ENCODE assay signal across 26 cellular contexts in the genomic region with DNA sequence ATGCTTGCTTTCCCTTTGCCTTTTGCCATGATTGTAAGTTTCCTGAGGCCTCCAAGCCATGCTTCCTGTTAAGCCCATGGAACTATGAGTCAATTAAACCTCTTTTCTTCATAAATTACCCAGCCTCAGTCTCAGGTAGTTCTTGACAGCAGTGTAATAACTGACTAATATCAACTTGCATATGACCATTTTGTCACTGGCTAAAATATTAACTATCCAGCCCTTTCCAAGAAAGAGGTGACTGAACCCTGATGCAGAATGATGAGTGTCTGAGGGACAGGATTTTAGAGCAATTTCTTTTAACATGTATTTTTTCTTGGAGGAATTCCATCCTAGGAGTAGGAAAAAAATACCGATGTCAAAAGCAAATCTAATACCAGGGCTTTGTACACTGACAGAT.
DNase-seq lines count a peak whose midpoint lies in the region; ATAC-seq, FAIRE-seq and TF ChIP-seq lines count a peak whose summit lies in the region.
"Had no signal": no experiment of that assay in that cellular context is flagged by ENCODE, and none has a peak within 500 bp of the region (broad histone marks: within the 10 kb centered on the region; RNA-seq: fewer than 3 reads in every experiment).

No MANE protein-coding gene starts in this region.

- no peaks in the 10 kb centered on the region for H3K9me3 ChIP-seq in liver (ENCODE audit: control insufficient read depth in 4 of 4, low read length in 3 of 4)
- peaks cover 40% of the 10 kb centered on the region for H3K9me3 ChIP-seq in HepG2 (ENCODE audit: low read length)
- no peaks in the 10 kb centered on the region for H3K9me3 ChIP-seq in right lobe of liver
- no peaks in the 10 kb centered on the region for H3K9me3 ChIP-seq in SK-N-SH
- H3K9me3 ChIP-seq: A549 had no signal

- H3K9ac ChIP-seq in liver (ENCODE audit: low read depth in 1 of 2, low read length in 2 of 2) = no peak overlapping the region
- no peak overlapping the region for H3K9ac ChIP-seq in HepG2 (ENCODE audit: insufficient read depth, low read depth, low read length)
- no peak overlapping the region for H3K9ac ChIP-seq in SK-N-SH
- H3K9ac ChIP-seq: BLaER1 treated with 17β-estradiol and CSF1 and Interleukin-3, amounts not matched to agents 10 nM and 100 nM had no signal

- H3K79me2 ChIP-seq in HepG2 (ENCODE audit: insufficient read depth, low read length) (no peaks in the 10 kb centered on the region), SK-N-SH (ENCODE audit: insufficient read depth) (no peaks in the 10 kb centered on the region)

- TF ChIP-seq CTCF in liver (IDR thresholded peaks at IDR 0.05; ENCODE audit: low read depth, low read length, missing input control) (no peak), HepG2 (CRISPR knock-in tag; IDR thresholded peaks at IDR 0.05) (no peak), right lobe of liver (IDR thresholded peaks at IDR 0.05) (no peak), SK-N-SH (IDR thresholded peaks at IDR 0.05) (no peak)

- H3K27me3 ChIP-seq in liver (ENCODE audit: control insufficient read depth in 4 of 4, insufficient read depth in 4 of 4, low read length in 3 of 4) (no peaks in the 10 kb centered on the region), HepG2 (ENCODE audit: control insufficient read depth in 1 of 2, insufficient read depth in 2 of 2, low read length in 2 of 2) (no peaks in the 10 kb centered on the region), right lobe of liver (no peaks in the 10 kb centered on the region), SK-N-SH (ENCODE audit: insufficient read depth) (no peaks in the 10 kb centered on the region)
- H3K27me3 ChIP-seq: BLaER1 treated with 17β-estradiol and CSF1 and Interleukin-3, amounts not matched to agents 10 nM and 100 nM had no signal

- H2AFZ ChIP-seq in HepG2 (ENCODE audit: low read length) (no peak overlapping the region), SK-N-SH (ENCODE audit: low read depth) (no peak overlapping the region)

- TF ChIP-seq RAD21 in liver (IDR thresholded peaks at IDR 0.05) = no peak
- TF ChIP-seq RAD21 in HepG2 (CRISPR knock-in tag; IDR thresholded peaks at IDR 0.05) = no peak
- TF ChIP-seq RAD21 in SK-N-SH (IDR thresholded peaks at IDR 0.05; ENCODE audit: low read length) = no peak

- in situ Hi-C loops in HepG2 (cut with HindIII; ENCODE audit: extremely low pct_ligation_motif_present, low pct_unique_long_range_greater_than_20kb) = no loop called here

- ATAC-seq in HepG2 (no peak), right lobe of liver (peak; percentile 40 to 60 (median 48))
- ATAC-seq: A549, GM12878 had no signal

- H3F3A ChIP-seq in SK-N-SH (replicated peaks; ENCODE audit: insufficient read depth) = peaks cover 7% of the 10 kb centered on the region

- TF ChIP-seq POLR2A in HepG2 (IDR thresholded peaks at IDR 0.05; ENCODE audit: insufficient read depth in 1 of 2, low read depth in 2 of 2, low read length in 2 of 2) = no peak
- TF ChIP-seq POLR2A in right lobe of liver (IDR thresholded peaks at IDR 0.05) = no peak

- 23% methylated on average over 1 of the region's 1 CpG for WGBS in liver
- WGBS in HepG2 (ENCODE audit: low lambda C conversion rate) = 0% methylated on average over 1 of the region's 1 CpG
- 21% methylated on average over 1 of the region's 1 CpG for WGBS in right lobe of liver (ENCODE audit: insufficient coverage, low coverage, low lambda C conversion rate, missing lambda C conversion rate)
- 69% methylated on average over 1 of the region's 1 CpG for WGBS in SK-N-SH (ENCODE audit: low lambda C conversion rate)

- intact Hi-C loops in HepG2 (cut with micrococcal nuclease; ENCODE audit: unreplicated experiment) (no loop called here), right lobe of liver (cut with DNase I) (no loop called here)

- no peak for FAIRE-seq in HepG2 (lab: Jason Lieb, UNC)
- peak; percentile 5 for FAIRE-seq in urothelium cell line (lab: Jason Lieb, UNC)
- FAIRE-seq: A549, GM12878, GM12892, GM18507, GM19239 had no signal

- BruUV-seq in HepG2 (replicated peaks; lab: Mats Ljungman, UMichigan) = no TSS peak

- no peaks in the 10 kb centered on the region for H3K9me2 ChIP-seq in SK-N-SH

- H3K36me3 ChIP-seq in liver (ENCODE audit: control insufficient read depth in 4 of 4, insufficient read depth in 3 of 4, low read depth in 1 of 4, low read length in 3 of 4) (no peaks in the 10 kb centered on the region), HepG2 (replicated peaks in 1 of 2; ENCODE audit: control insufficient read depth in 1 of 2, insufficient read depth in 2 of 2, low read length in 2 of 2) (no peaks in the 10 kb centered on the region), right lobe of liver (no peaks in the 10 kb centered on the region), SK-N-SH (replicated peaks in 1 of 2; ENCODE audit: control insufficient read depth in 1 of 2, insufficient read depth in 2 of 2, low read length in 1 of 2) (no peaks in the 10 kb centered on the region)
- H3K36me3 ChIP-seq: BLaER1 treated with 17β-estradiol and CSF1 and Interleukin-3, amounts not matched to agents 10 nM and 100 nM had no signal

- H3K4me2 ChIP-seq in HepG2 (ENCODE audit: low read depth, low read length) (no peak overlapping the region), SK-N-SH (no peak overlapping the region)
- H3K4me2 ChIP-seq: A549; BLaER1 treated with 17β-estradiol and CSF1 and Interleukin-3, amounts not matched to agents 10 nM and 100 nM had no signal

- no peak for TF ChIP-seq EP300 in HepG2 (IDR thresholded peaks at IDR 0.05; ENCODE audit: low read depth in 2 of 2, low read length in 2 of 2)
- no peak for TF ChIP-seq EP300 in HepG2 (CRISPR knock-in tag; IDR thresholded peaks at IDR 0.05; ENCODE audit: borderline replicate concordance)
- TF ChIP-seq EP300 in SK-N-SH (IDR thresholded peaks at IDR 0.05; ENCODE audit: borderline replicate concordance in 1 of 2, low read depth in 1 of 2, low read length in 1 of 2) = no peak

- H4K20me1 ChIP-seq in HepG2 (ENCODE audit: insufficient read depth, low read length) (no peaks in the 10 kb centered on the region), SK-N-SH (ENCODE audit: insufficient read depth) (no peaks in the 10 kb centered on the region)
- H4K20me1 ChIP-seq: BLaER1 treated with 17β-estradiol and CSF1 and Interleukin-3, amounts not matched to agents 10 nM and 100 nM had no signal

- H3K4me3 ChIP-seq in liver (ENCODE audit: low read depth in 1 of 3, low read length in 3 of 3) = no peak overlapping the region
- no peak overlapping the region for H3K4me3 ChIP-seq in HepG2 (replicated peaks in 1 of 3; ENCODE audit: insufficient read depth in 1 of 3, low read depth in 2 of 3, low read length in 3 of 3)
- no peak overlapping the region for H3K4me3 ChIP-seq in right lobe of liver
- H3K4me3 ChIP-seq in SK-N-SH (ENCODE audit: low read depth in 2 of 2, low read length in 1 of 2) = no peak overlapping the region
- H3K4me3 ChIP-seq: A549; BLaER1 treated with 17β-estradiol and CSF1 and Interleukin-3, amounts not matched to agents 10 nM and 100 nM; GM12878 had no signal

- H3K4me1 ChIP-seq in liver (ENCODE audit: control insufficient read depth in 4 of 4, insufficient read depth in 4 of 4, low read length in 3 of 4) (peaks cover 3 to 34% (median 23%) of the 10 kb centered on the region in 4 donors), HepG2 (ENCODE audit: insufficient read depth, low read length) (no peaks in the 10 kb centered on the region), right lobe of liver (peaks cover 0 to 22% (median 5%) of the 10 kb centered on the region in 4 donors), SK-N-SH (ENCODE audit: control insufficient read depth in 1 of 2, insufficient read depth in 2 of 2, low read depth in 1 of 2, low read length in 1 of 2) (peaks cover 0 to 6% of the 10 kb centered on the region in 2 experiments; a peak in 2 of 4 replicates)
- H3K4me1 ChIP-seq: A549 had no signal

- CTCF ChIA-PET in HepG2 (lab: Yijun Ruan, JAX; ENCODE audit: low intra/inter-chr PET ratio, low total read pairs) = no interaction called here
- CTCF ChIA-PET in SK-N-SH (lab: Yijun Ruan, JAX) = no interaction called here

- POLR2A ChIA-PET in HepG2 (lab: Yijun Ruan, JAX) = no interaction called here
- POLR2A ChIA-PET in SK-N-SH (lab: Yijun Ruan, JAX) = no interaction called here

- DNase-seq in HepG2 (ENCODE audit: low spot score) = no peak
- no peak for DNase-seq in right lobe of liver
- no peak for DNase-seq in urothelium cell line (ENCODE audit: low spot score)
- no peak for DNase-seq in SK-N-SH
- DNase-seq in NCI-H128 (lab: John Stamatoyannopoulos, UW; ENCODE audit: unreplicated experiment) = no peak
- DNase-seq: AML-193; CD4-positive, alpha-beta memory T cell; CD4-positive, CD25-positive, alpha-beta regulatory T cell; CD8-positive, alpha-beta memory T cell; COR-L47; DMS 273 treated with DMSO at 0.1 percent for 48 hours; DMS153; DMS53; DMS79; DND-41; EL; GDM1 had no signal

- H3K27ac ChIP-seq in liver (ENCODE audit: low read depth in 1 of 2, low read length in 2 of 2) (peak overlapping the region; percentile 50 to 51), HepG2 (ENCODE audit: extremely low read length, insufficient read depth, low read length) (no peak overlapping the region), right lobe of liver (peak overlapping the region in 1 of 3 donors; percentile 55), SK-N-SH (ENCODE audit: low read depth in 2 of 2, low read length in 1 of 2) (no peak overlapping the region)
- H3K27ac ChIP-seq: 22Rv1; A549; BLaER1 treated with 17β-estradiol and CSF1 and Interleukin-3, amounts not matched to agents 10 nM and 100 nM; C4-2B had no signal

TF ChIP-seq in liver, 16 proteins besides CTCF, POLR2A, EP300 and RAD21:
- TF ChIP-seq FOXA1 (IDR thresholded peaks at IDR 0.05) = no peak
- no peak for TF ChIP-seq FOXA2 (IDR thresholded peaks at IDR 0.05)
- no peak for TF ChIP-seq JUND (IDR thresholded peaks at IDR 0.05)
- TF ChIP-seq, protein P1, sequence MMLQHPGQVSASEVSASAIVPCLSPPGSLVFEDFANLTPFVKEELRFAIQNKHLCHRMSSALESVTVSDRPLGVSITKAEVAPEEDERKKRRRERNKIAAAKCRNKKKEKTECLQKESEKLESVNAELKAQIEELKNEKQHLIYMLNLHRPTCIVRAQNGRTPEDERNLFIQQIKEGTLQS (IDR thresholded peaks at IDR 0.05) = no peak

TF ChIP-seq in HepG2, 621 proteins besides CTCF, POLR2A, EP300 and RAD21 (continues in another document):
- no peak for TF ChIP-seq ZNF780A (CRISPR knock-in tag; IDR thresholded peaks at IDR 0.05)
- no peak for TF ChIP-seq KAT7 (CRISPR knock-in tag; IDR thresholded peaks at IDR 0.05; ENCODE audit: borderline replicate concordance)
- no peak for TF ChIP-seq RORA (CRISPR knock-in tag; IDR thresholded peaks at IDR 0.05)
- no peak for TF ChIP-seq SNRNP70 (IDR thresholded peaks at IDR 0.05; ENCODE audit: low read depth, low read length)
- TF ChIP-seq SMAD1 (CRISPR knock-in tag; IDR thresholded peaks at IDR 0.05; ENCODE audit: borderline replicate concordance, low read depth) = no peak

TF ChIP-seq in SK-N-SH, 30 proteins besides CTCF, POLR2A, EP300 and RAD21 (continues in another document):
- TF ChIP-seq SMC3 (IDR thresholded peaks at IDR 0.05; ENCODE audit: low read depth, low read length) = no peak
- TF ChIP-seq FOSL2 (IDR thresholded peaks at IDR 0.05; ENCODE audit: borderline replicate concordance, low read depth) = no peak

Comparison
In these comparisons a context has a peak if more than half of its experiments do, and no peak if none do; other contexts are left out.
1. H3K27ac ChIP-seq: peak in liver (2 of 2); none in HepG2 (single experiment) and SK-N-SH (0 of 2).